Comparison of ENCODE assay signal across 1 cellular context in genomic region chr14:89351958-89352404, GRCh38.
TF ChIP-seq lines count a peak whose summit lies in the region.

No MANE protein-coding gene starts in this region.

TF ChIP-seq in HepG2, 621 proteins besides CTCF, POLR2A, EP300 and RAD21 (continued from another document):
- TF ChIP-seq UBTF (CRISPR knock-in tag; IDR thresholded peaks at IDR 0.05) (no peak; the same call in 1 of the 2 replicates), REL (CRISPR knock-in tag; conservative IDR thresholded peaks at IDR 0.05) (no peak), ZNF720 (CRISPR knock-in tag; IDR thresholded peaks at IDR 0.05) (no peak), ZFP62 (CRISPR knock-in tag; IDR thresholded peaks at IDR 0.05) (no peak), CBX2 (IDR thresholded peaks at IDR 0.05; ENCODE audit: low read depth, low read length) (no peak), CBX2 (CRISPR knock-in tag; IDR thresholded peaks at IDR 0.05; ENCODE audit: low read depth) (no peak)
